Comparison of ENCODE assay signal across 29 cellular contexts in genomic region chr1:3629561-3630160, GRCh38. TPM values are rescaled to one million over a fixed set of nuclear protein-coding genes. Genes with fewer than 3 reads are reported as not detected.
A peak's percentile ranks its signal among the peaks of the same experiment; 100 is the strongest.
DNase-seq lines count a peak whose midpoint lies in the region; ATAC-seq and TF ChIP-seq lines count a peak whose summit lies in the region.
"Had no signal": no experiment of that assay in that cellular context is flagged by ENCODE, and none has a peak within 500 bp of the region (broad histone marks: within the 10 kb centered on the region; RNA-seq: fewer than 3 reads in every experiment).

No MANE protein-coding gene starts in this region.

- H3K27me3 Mint-ChIP-seq in Calu3 (ENCODE audit: unreplicated experiment), result no peaks in the 10 kb centered on the region
- no peaks in the 10 kb centered on the region for H3K27me3 Mint-ChIP-seq in activated T-helper 17 cell treated with anti-CD3 and anti-CD28 coated beads, Interleukin-2, amount 50 U/mL, for 72 hours
- H3K27me3 Mint-ChIP-seq in naive thymus-derived CD4-positive, alpha-beta T cell, result peaks cover 0 to under 1% (median 0%) of the 10 kb centered on the region in 5 donors
- H3K27me3 Mint-ChIP-seq: activated CD4-positive, alpha-beta memory T cell treated with anti-CD3 and anti-CD28 coated beads, Interleukin-2, amount 10 ng/mL, durations not matched to agents 7 days and 5 days; activated naive CD8-positive, alpha-beta T cell treated with anti-CD3 and anti-CD28 coated beads for 36 hours had no signal

- ATAC-seq in activated T-helper 17 cell treated with anti-CD3 and anti-CD28 coated beads, Interleukin-2, amount 50 U/mL, for 72 hours (replicated peaks), result no peak
- ATAC-seq in naive thymus-derived CD4-positive, alpha-beta T cell, result no peak
- ATAC-seq in GM18870 (IDR thresholded peaks at IDR 0.05; ENCODE audit: unreplicated experiment), result no peak
- ATAC-seq: gastrocnemius medialis, GM23338, left colon had no signal

- H3K27me3 ChIP-seq in A673 (replicated peaks; ENCODE audit: insufficient read depth, low read depth, low read length, poor library complexity), result no peaks in the 10 kb centered on the region
- no peaks in the 10 kb centered on the region for H3K27me3 ChIP-seq in naive thymus-derived CD4-positive, alpha-beta T cell (ENCODE audit: control insufficient read depth in 2 of 2, insufficient read depth in 2 of 2, low read length in 2 of 2)
- H3K27me3 ChIP-seq: gastrocnemius medialis, hepatocyte, stomach, tibial artery had no signal

- no peaks in the 10 kb centered on the region for H3K4me1 Mint-ChIP-seq in Calu3 (ENCODE audit: low read depth, unreplicated experiment)
- H3K4me1 Mint-ChIP-seq in activated T-helper 17 cell treated with anti-CD3 and anti-CD28 coated beads, Interleukin-2, amount 50 U/mL, for 72 hours, result peaks cover 7% of the 10 kb centered on the region
- peaks cover 5 to 12% (median 10%) of the 10 kb centered on the region in 7 donors for H3K4me1 Mint-ChIP-seq in naive thymus-derived CD4-positive, alpha-beta T cell

- peaks cover 21% of the 10 kb centered on the region for H3K36me3 ChIP-seq in A673 (ENCODE audit: insufficient read depth, low read length, poor library complexity, severe bottlenecking)
- peaks cover 0 to 73% (median 21%) of the 10 kb centered on the region in 3 experiments for H3K36me3 ChIP-seq in naive thymus-derived CD4-positive, alpha-beta T cell (ENCODE audit: control insufficient read depth in 2 of 3, insufficient read depth in 3 of 3, low read length in 3 of 3)

- H3K27ac ChIP-seq in A673 (ENCODE audit: low read depth, low read length, poor library complexity, severe bottlenecking), result no peak overlapping the region
- H3K27ac ChIP-seq in naive thymus-derived CD4-positive, alpha-beta T cell (ENCODE audit: low read depth, low read length), result peak overlapping the region; percentile 17
- H3K27ac ChIP-seq: gastrocnemius medialis, hepatocyte, stomach, tibial artery had no signal

- H3K4me3 ChIP-seq in A673 (ENCODE audit: low read depth, low read length, poor library complexity, severe bottlenecking), result no peak overlapping the region
- H3K4me3 ChIP-seq in naive thymus-derived CD4-positive, alpha-beta T cell (ENCODE audit: low read length), result no peak overlapping the region
- H3K4me3 ChIP-seq: gastrocnemius medialis, GM23338, hepatocyte, stomach, tibial artery had no signal

- H3K4me1 ChIP-seq in A673 (ENCODE audit: insufficient read depth, low read length, poor library complexity, severe bottlenecking), result no peaks in the 10 kb centered on the region
- peaks cover 11% of the 10 kb centered on the region in 2 donors for H3K4me1 ChIP-seq in naive thymus-derived CD4-positive, alpha-beta T cell (ENCODE audit: control insufficient read depth in 2 of 2, insufficient read depth in 2 of 2, low read length in 2 of 2)

- CTCF ChIA-PET in A673 (lab: Charles Lee), result interaction anchor here (1.9 kb wide), 1 partner anchor 10 kb away, joined by 7 read pairs; no protein-coding TSS in a partner anchor
- CTCF ChIA-PET in Calu3 (lab: Charles Lee), result no interaction called here
- CTCF ChIA-PET in naive thymus-derived CD4-positive, alpha-beta T cell (lab: Charles Lee), result interaction anchor here (1.3 to 1.5 kb wide), 2 partner anchors 10 kb away, joined by 4 read pairs; no protein-coding TSS in a partner anchor

- H3K4me3 Mint-ChIP-seq in Calu3 (ENCODE audit: low read depth, unreplicated experiment), result no peak overlapping the region
- no peak overlapping the region for H3K4me3 Mint-ChIP-seq in activated T-helper 17 cell treated with anti-CD3 and anti-CD28 coated beads, Interleukin-2, amount 50 U/mL, for 72 hours
- no peak overlapping the region for H3K4me3 Mint-ChIP-seq in naive thymus-derived CD4-positive, alpha-beta T cell
- H3K4me3 Mint-ChIP-seq: activated CD4-positive, alpha-beta memory T cell treated with anti-CD3 and anti-CD28 coated beads, Interleukin-2, amount 10 ng/mL, durations not matched to agents 7 days and 5 days; activated naive CD8-positive, alpha-beta T cell treated with anti-CD3 and anti-CD28 coated beads for 36 hours; GM23338 had no signal

- TSS peak; percentile 75 for BruUV-seq in A673 (replicated peaks; lab: Mats Ljungman, UMichigan)
- TSS peak; percentile 62 for BruUV-seq in Calu3 (replicated peaks; lab: Mats Ljungman, UMichigan)

- DNase-seq in A673 (ENCODE audit: low spot score) (no peak), Calu3 (no peak), GOT3 (lab: John Stamatoyannopoulos, UW) (no peak), epidermal melanocyte (ENCODE audit: insufficient read length, low spot score) (no peak)
- DNase-seq in naive thymus-derived CD4-positive, alpha-beta T cell, result no peak
- DNase-seq: activated CD4-positive, alpha-beta memory T cell treated with anti-CD3 and anti-CD28 coated beads, Interleukin-2, amount 10 ng/mL, durations not matched to agents 7 days and 5 days; activated CD4-positive, CD25-positive, alpha-beta regulatory T cell; activated CD8-positive, alpha-beta memory T cell treated with anti-CD3 and anti-CD28 coated beads, Interleukin-2, amount 50 U/mL, for 48 hours; activated naive CD8-positive, alpha-beta T cell treated with anti-CD3 and anti-CD28 coated beads for 36 hours; aorta; caudate nucleus; gastrocnemius medialis; left colon; mesendoderm; NCI-H1105; NCI-H2029; NCI-H526; NK-92 treated with Interleukin-12 subunit alpha and Interleukin-12 subunit beta, amount 100 ng/mL, for 24 hours; occipital lobe; stomach; T-helper 1 cell; tibial artery had no signal

- H3K9me3 ChIP-seq in A673 (ENCODE audit: low read depth, low read length, poor library complexity, severe bottlenecking), result no peaks in the 10 kb centered on the region
- no peaks in the 10 kb centered on the region for H3K9me3 ChIP-seq in naive thymus-derived CD4-positive, alpha-beta T cell (ENCODE audit: control insufficient read depth in 2 of 3, low read length in 3 of 3)
- H3K9me3 ChIP-seq: gastrocnemius medialis, stomach, tibial artery had no signal

- no peak overlapping the region for H3K27ac Mint-ChIP-seq in Calu3 (ENCODE audit: unreplicated experiment)
- peak overlapping the region; percentile 73 for H3K27ac Mint-ChIP-seq in activated T-helper 17 cell treated with anti-CD3 and anti-CD28 coated beads, Interleukin-2, amount 50 U/mL, for 72 hours
- peak overlapping the region in 2 of 9 donors; percentile 62 to 81 for H3K27ac Mint-ChIP-seq in naive thymus-derived CD4-positive, alpha-beta T cell
- H3K27ac Mint-ChIP-seq: activated CD4-positive, alpha-beta memory T cell treated with anti-CD3 and anti-CD28 coated beads, Interleukin-2, amount 10 ng/mL, durations not matched to agents 7 days and 5 days; activated naive CD8-positive, alpha-beta T cell treated with anti-CD3 and anti-CD28 coated beads for 36 hours; GM23338 had no signal

- H3K9me3 Mint-ChIP-seq in Calu3 (ENCODE audit: low read depth, unreplicated experiment), result no peaks in the 10 kb centered on the region
- no peaks in the 10 kb centered on the region for H3K9me3 Mint-ChIP-seq in activated T-helper 17 cell treated with anti-CD3 and anti-CD28 coated beads, Interleukin-2, amount 50 U/mL, for 72 hours
- H3K9me3 Mint-ChIP-seq in naive thymus-derived CD4-positive, alpha-beta T cell, result peaks cover 0 to under 1% (median 0%) of the 10 kb centered on the region in 11 donors
- H3K9me3 Mint-ChIP-seq: activated CD4-positive, alpha-beta memory T cell treated with anti-CD3 and anti-CD28 coated beads, Interleukin-2, amount 10 ng/mL, durations not matched to agents 7 days and 5 days; activated naive CD8-positive, alpha-beta T cell treated with anti-CD3 and anti-CD28 coated beads for 36 hours; GM23338 had no signal

- peaks cover 32% of the 10 kb centered on the region for H3K36me3 Mint-ChIP-seq in Calu3 (ENCODE audit: insufficient read depth, unreplicated experiment)
- peaks cover 54% of the 10 kb centered on the region for H3K36me3 Mint-ChIP-seq in activated T-helper 17 cell treated with anti-CD3 and anti-CD28 coated beads, Interleukin-2, amount 50 U/mL, for 72 hours (ENCODE audit: low read depth)
- H3K36me3 Mint-ChIP-seq in naive thymus-derived CD4-positive, alpha-beta T cell, result peaks cover 0 to 18% (median 3%) of the 10 kb centered on the region in 5 donors

- POLR2A ChIA-PET in A673 (lab: Charles Lee; ENCODE audit: low non-redundant PET), result no interaction called here
- POLR2A ChIA-PET in naive thymus-derived CD4-positive, alpha-beta T cell (lab: Charles Lee), result interaction anchor here (0.9 to 2.4 kb wide), 3 partner anchors 17 to 99 kb away, joined by 3 to 10 read pairs (median 6); partner anchors contain the start of gene WRAP73

- TF ChIP-seq CTCF in A673 (conservative IDR thresholded peaks at IDR 0.05; ENCODE audit: low read depth, low read length) (no peak), Calu3 (IDR thresholded peaks at IDR 0.05; ENCODE audit: unreplicated experiment) (no peak)

- intact Hi-C loops in A673 (cut with micrococcal nuclease; ENCODE audit: unreplicated experiment) (no loop called here), Calu3 (cut with micrococcal nuclease; ENCODE audit: unreplicated experiment) (no loop called here)
- intact Hi-C loops in naive thymus-derived CD4-positive, alpha-beta T cell (cut with micrococcal nuclease), result loop anchor here (10.0 kb wide), 2 partner anchors 145 to 1105 kb away; partner anchors contain the start of genes PANK4 (in 1 of the 2) and SMIM1 (in 1 of the 2)

RNA-seq across cellular contexts. Expression of gene TPRG1L, which starts 4.8 kb away (rescaled TPM):
- total RNA-seq in A673 (2021) (13.4 and 13.7 TPM in 2 replicates), Calu3 (2022) (22.5 and 27.3 TPM in 2 replicates)
- total RNA-seq in activated T-helper 17 cell treated with anti-CD3 and anti-CD28 coated beads, Interleukin-2, amount 50 U/mL, for 72 hours, result 10 to 100 TPM in 1 of 2 donors, 1 to 10 TPM in 1; 8.9 to 10.4 TPM
- 10 to 100 TPM; 15.6 to 61.4 (median 37.8) TPM for total RNA-seq in naive thymus-derived CD4-positive, alpha-beta T cell
- 10 to 100 TPM; 44.0 to 47.9 TPM for polyA plus RNA-seq in naive thymus-derived CD4-positive, alpha-beta T cell

RNA-seq across cellular contexts. Expression of gene MEGF6, which starts 18.4 kb away (rescaled TPM):
- total RNA-seq in A673 (2021) (2.8 and 7.8 TPM in 2 replicates), Calu3 (2022) (32.4 and 33.8 TPM in 2 replicates)
- 1 to 10 TPM; 5.0 to 9.7 TPM for total RNA-seq in activated T-helper 17 cell treated with anti-CD3 and anti-CD28 coated beads, Interleukin-2, amount 50 U/mL, for 72 hours
- 100 to 1,000 TPM in 2 of 5 experiments, 10 to 100 TPM in 3; 14.6 to 209 (median 81.3) TPM for total RNA-seq in naive thymus-derived CD4-positive, alpha-beta T cell
- polyA plus RNA-seq in naive thymus-derived CD4-positive, alpha-beta T cell, result 10 to 100 TPM in 1 of 2 donors, 1 to 10 TPM in 1; 1.9 to 10.1 TPM

RNA-seq across cellular contexts. Expression of gene WRAP73, which starts 20.2 kb away (rescaled TPM):
- 41.2 and 41.8 TPM in 2 replicates for total RNA-seq in A673 (2021)
- 14.9 and 18.6 TPM in 2 replicates for total RNA-seq in Calu3 (2022)
- 10 to 100 TPM; 14.4 to 27.7 TPM for total RNA-seq in activated T-helper 17 cell treated with anti-CD3 and anti-CD28 coated beads, Interleukin-2, amount 50 U/mL, for 72 hours
- total RNA-seq in naive thymus-derived CD4-positive, alpha-beta T cell, result 10 to 100 TPM; 28.1 to 42.0 (median 36.3) TPM
- polyA plus RNA-seq in naive thymus-derived CD4-positive, alpha-beta T cell, result 10 to 100 TPM; 25.5 to 37.4 TPM

RNA-seq across cellular contexts. Expression of gene TP73, which starts 22.7 kb away (rescaled TPM):
- 10.0 and 12.3 TPM in 2 replicates for total RNA-seq in A673 (2021)
- total RNA-seq in Calu3 (2022), result 0.34 and 0.54 TPM in 2 replicates
- 1 to 10 TPM in 1 of 2 donors, under 1 TPM in 1; 0.95 to 1.1 TPM for total RNA-seq in activated T-helper 17 cell treated with anti-CD3 and anti-CD28 coated beads, Interleukin-2, amount 50 U/mL, for 72 hours
- total RNA-seq in naive thymus-derived CD4-positive, alpha-beta T cell, result 1 to 10 TPM in 1 of 5 experiments, under 1 TPM in 2, not detected in 2; 0.15 to 2.4 (median 0.45) TPM
- polyA plus RNA-seq in naive thymus-derived CD4-positive, alpha-beta T cell, result under 1 TPM; 0.03 to 0.15 TPM
- total RNA-seq: dermis blood vessel endothelial cell, skeletal muscle tissue had no signal
- polyA plus RNA-seq: BJ had no signal

Comparison
In these comparisons a context has a peak if more than half of its experiments do, and no peak if none do; other contexts are left out.
1. intact Hi-C loops: an anchor here in naive thymus-derived CD4-positive, alpha-beta T cell (10.0 kb wide); none called in A673 and Calu3.